8 cellular contexts compared by ENCODE assay signal in genomic region chr7:128791121-128791967, GRCh38. TPM values are rescaled to one million over a fixed set of nuclear protein-coding genes. Genes with fewer than 3 reads are reported as not detected.
DNase-seq lines count a peak whose midpoint lies in the region; ATAC-seq and TF ChIP-seq lines count a peak whose summit lies in the region.

No MANE protein-coding gene starts in this region.

- H2AFZ ChIP-seq in Loucy (ENCODE audit: low read length), result peak overlapping the region; percentile 83

- peak overlapping the region; percentile 98 for H3K4me2 ChIP-seq in Loucy (ENCODE audit: low read depth, low read length, poor library complexity, severe bottlenecking)

- peaks cover 4% of the 10 kb centered on the region for H4K20me1 ChIP-seq in Loucy (ENCODE audit: insufficient read depth, low read length, poor library complexity, severe bottlenecking)

- TF ChIP-seq CTCF in Loucy (conservative IDR thresholded peaks at IDR 0.05; ENCODE audit: low read length) (no peak), vagina (IDR thresholded peaks at IDR 0.05) (no peak)

- no peaks in the 10 kb centered on the region for H3K9me3 ChIP-seq in Loucy (ENCODE audit: insufficient read depth, low read depth, low read length)
- H3K9me3 ChIP-seq in adipocyte (ENCODE audit: control insufficient read depth, low read length), result no peaks in the 10 kb centered on the region
- no peaks in the 10 kb centered on the region for H3K9me3 ChIP-seq in vagina

- H3K79me2 ChIP-seq in Loucy (ENCODE audit: insufficient read depth, low read length), result peaks cover 36% of the 10 kb centered on the region

- peak overlapping the region; percentile 81 for H3K27ac ChIP-seq in rectal smooth muscle tissue (ENCODE audit: low read depth, low read length)
- H3K27ac ChIP-seq in vagina, result peak overlapping the region; percentile 79

- H3K4me3 ChIP-seq in Loucy (ENCODE audit: low read length, poor library complexity, severe bottlenecking) (peak overlapping the region; percentile 98), adipocyte (ENCODE audit: low read length) (peak overlapping the region; percentile 88), rectal smooth muscle tissue (ENCODE audit: low read length) (peak overlapping the region; percentile 93), vagina (peak overlapping the region; percentile 65 to 71)

- H3K27me3 ChIP-seq in Loucy (ENCODE audit: insufficient read depth, low read length, poor library complexity, severe bottlenecking) (no peaks in the 10 kb centered on the region), adipocyte (replicated peaks; ENCODE audit: control insufficient read depth, insufficient read depth, low read length) (no peaks in the 10 kb centered on the region), rectal smooth muscle tissue (ENCODE audit: control insufficient read depth, insufficient read depth, low read length) (peaks cover 4% of the 10 kb centered on the region), vagina (no peaks in the 10 kb centered on the region)

- peaks cover 6% of the 10 kb centered on the region for H3F3A ChIP-seq in Loucy (ENCODE audit: low read depth)

- H3K9me2 ChIP-seq in Loucy (replicated peaks; ENCODE audit: low read depth, low read length), result no peaks in the 10 kb centered on the region

- ATAC-seq in GM21737 (IDR thresholded peaks at IDR 0.05; ENCODE audit: unreplicated experiment) (peak; percentile 78), left ventricle myocardium superior (peak; percentile 93)

- no peak for TF ChIP-seq POLR2A in vagina (IDR thresholded peaks at IDR 0.05)

- intact Hi-C loops in left ventricle myocardium superior (cut with micrococcal nuclease) (no loop called here), vagina (cut with DNase I) (no loop called here)

- DNase-seq in EH (ENCODE audit: low read depth), result peak; percentile 76
- peak; percentile 74 for DNase-seq in T follicular helper cell (ENCODE audit: low read depth)
- peak; percentile 88 for DNase-seq in adipocyte (ENCODE audit: low read depth)
- DNase-seq in left ventricle myocardium superior, result peak; percentile 88
- DNase-seq in vagina (ENCODE audit: extremely low spot score in 2 of 2), result no peak

- H3K36me3 ChIP-seq in Loucy (ENCODE audit: insufficient read depth, low read length), result peaks cover 10% of the 10 kb centered on the region; the same call in 1 of the 2 replicates
- no peaks in the 10 kb centered on the region for H3K36me3 ChIP-seq in adipocyte (ENCODE audit: control insufficient read depth, insufficient read depth, low read length, severe bottlenecking)
- no peaks in the 10 kb centered on the region for H3K36me3 ChIP-seq in rectal smooth muscle tissue (ENCODE audit: control insufficient read depth, insufficient read depth, low read length)
- H3K36me3 ChIP-seq in vagina, result no peaks in the 10 kb centered on the region

- H3K4me1 ChIP-seq in Loucy (ENCODE audit: insufficient read depth, low read length, poor library complexity, severe bottlenecking) (peaks cover 28% of the 10 kb centered on the region), adipocyte (ENCODE audit: control insufficient read depth, insufficient read depth, low read length) (peaks cover 10% of the 10 kb centered on the region), rectal smooth muscle tissue (ENCODE audit: control insufficient read depth, insufficient read depth, low read length) (peaks cover 11% of the 10 kb centered on the region), vagina (peaks cover 29% of the 10 kb centered on the region)

- peak overlapping the region; percentile 88 for H3K9ac ChIP-seq in Loucy (ENCODE audit: low read depth, low read length, poor library complexity, severe bottlenecking)
- peak overlapping the region; percentile 86 for H3K9ac ChIP-seq in adipocyte (ENCODE audit: low read length)
- peak overlapping the region; percentile 77 for H3K9ac ChIP-seq in rectal smooth muscle tissue (ENCODE audit: low read length)

RNA-seq across cellular contexts. Expression of gene CCDC136, which starts 0.4 kb away (rescaled TPM):
- 6.5 TPM for total RNA-seq in left ventricle myocardium superior
- total RNA-seq in vagina, result 17.9 TPM

RNA-seq across cellular contexts. Expression of gene OPN1SW, which starts 15.8 kb away (rescaled TPM):
- total RNA-seq in left ventricle myocardium superior, result not detected
- total RNA-seq in vagina, result not detected

RNA-seq across cellular contexts. Expression of gene FLNC, which starts 38.9 kb away (rescaled TPM):
- total RNA-seq in left ventricle myocardium superior (591 TPM), vagina (31.9 TPM)

RNA-seq across cellular contexts. Expression of gene CALU, which starts 52.2 kb away (rescaled TPM):
- total RNA-seq in left ventricle myocardium superior (186 TPM), vagina (65.3 TPM)

Comparison
In these comparisons a context has a peak if more than half of its experiments do, and no peak if none do; other contexts are left out.
1. DNase-seq: peak in EH (single experiment), T follicular helper cell (single experiment), adipocyte (single experiment) and left ventricle myocardium superior (single experiment); none in vagina (0 of 2).
2. RNA of gene FLNC, which starts 38.9 kb away (total RNA-seq): 591 TPM in left ventricle myocardium superior (single experiment); 31.9 TPM in vagina (single experiment); every median in the first group is over 10 times any median in the second.
3. Peak in every context shown above with its lines, with median percentiles within 50 percentile points of each other: H3K4me3 ChIP-seq and H3K9ac ChIP-seq.